ENCODE assay signal across 1 cellular context in the genomic region with DNA sequence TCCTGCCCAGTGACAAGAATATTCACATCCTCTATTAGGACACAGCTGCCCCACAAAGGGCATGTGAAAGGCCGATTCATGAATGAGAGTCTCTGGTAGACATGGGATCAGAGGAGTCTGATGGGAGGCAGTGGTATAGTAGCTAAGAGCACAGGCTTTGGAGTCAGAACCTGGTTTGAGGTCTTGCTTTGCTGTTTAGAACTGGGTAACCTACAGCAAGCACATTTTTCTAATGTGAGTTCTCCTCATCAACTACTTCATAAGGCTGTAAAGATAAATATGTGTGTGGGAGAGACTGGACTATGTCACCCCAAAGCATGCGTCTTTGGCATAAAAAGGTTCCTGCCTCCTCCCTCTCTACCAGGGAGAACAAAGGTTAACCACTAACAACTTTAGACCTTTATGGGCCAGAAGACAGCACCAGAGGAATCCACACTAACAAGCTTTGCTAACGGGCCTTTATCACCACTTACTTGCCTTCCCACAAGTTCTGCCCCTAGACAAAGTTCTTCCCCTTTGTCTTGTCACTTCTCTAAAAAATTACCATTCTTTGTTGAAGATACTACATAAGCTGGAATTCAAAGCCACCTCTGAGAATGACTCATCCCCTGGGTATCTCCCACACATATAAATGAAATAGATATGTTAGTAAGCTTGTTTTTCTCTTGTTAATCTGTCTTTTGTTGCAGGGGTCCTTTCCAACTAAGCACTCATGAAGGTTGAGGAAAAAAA.
TF ChIP-seq lines count a peak whose summit lies in the region.

No MANE protein-coding gene starts in this region.

TF ChIP-seq in K562, 482 proteins besides CTCF, POLR2A, EP300 and RAD21 (continues in another document):
- peak; percentile 87 for TF ChIP-seq SOX6 (IDR thresholded peaks at IDR 0.05)
- no peak for TF ChIP-seq ATF1 (CRISPR knock-in tag; IDR thresholded peaks at IDR 0.05)
- TF ChIP-seq ATF1 (tag; IDR thresholded peaks at IDR 0.05), result peak; percentile 19; the same call in 1 of the 2 replicates
- TF ChIP-seq CTBP1 (IDR thresholded peaks at IDR 0.05; ENCODE audit: borderline replicate concordance), result peak; percentile 34; the same call in 1 of the 2 replicates
- 0 out of 4 replicates have a peak, but pooled peaks of 1 of the 2 experiments have one; percentile 21 for TF ChIP-seq KDM1A (IDR thresholded peaks at IDR 0.05)
- TF ChIP-seq SMARCA4 (IDR thresholded peaks at IDR 0.05), result peak; percentile 80
- TF ChIP-seq EGR1 (conservative IDR thresholded peaks at IDR 0.05), result no peak
- TF ChIP-seq, protein P1, sequence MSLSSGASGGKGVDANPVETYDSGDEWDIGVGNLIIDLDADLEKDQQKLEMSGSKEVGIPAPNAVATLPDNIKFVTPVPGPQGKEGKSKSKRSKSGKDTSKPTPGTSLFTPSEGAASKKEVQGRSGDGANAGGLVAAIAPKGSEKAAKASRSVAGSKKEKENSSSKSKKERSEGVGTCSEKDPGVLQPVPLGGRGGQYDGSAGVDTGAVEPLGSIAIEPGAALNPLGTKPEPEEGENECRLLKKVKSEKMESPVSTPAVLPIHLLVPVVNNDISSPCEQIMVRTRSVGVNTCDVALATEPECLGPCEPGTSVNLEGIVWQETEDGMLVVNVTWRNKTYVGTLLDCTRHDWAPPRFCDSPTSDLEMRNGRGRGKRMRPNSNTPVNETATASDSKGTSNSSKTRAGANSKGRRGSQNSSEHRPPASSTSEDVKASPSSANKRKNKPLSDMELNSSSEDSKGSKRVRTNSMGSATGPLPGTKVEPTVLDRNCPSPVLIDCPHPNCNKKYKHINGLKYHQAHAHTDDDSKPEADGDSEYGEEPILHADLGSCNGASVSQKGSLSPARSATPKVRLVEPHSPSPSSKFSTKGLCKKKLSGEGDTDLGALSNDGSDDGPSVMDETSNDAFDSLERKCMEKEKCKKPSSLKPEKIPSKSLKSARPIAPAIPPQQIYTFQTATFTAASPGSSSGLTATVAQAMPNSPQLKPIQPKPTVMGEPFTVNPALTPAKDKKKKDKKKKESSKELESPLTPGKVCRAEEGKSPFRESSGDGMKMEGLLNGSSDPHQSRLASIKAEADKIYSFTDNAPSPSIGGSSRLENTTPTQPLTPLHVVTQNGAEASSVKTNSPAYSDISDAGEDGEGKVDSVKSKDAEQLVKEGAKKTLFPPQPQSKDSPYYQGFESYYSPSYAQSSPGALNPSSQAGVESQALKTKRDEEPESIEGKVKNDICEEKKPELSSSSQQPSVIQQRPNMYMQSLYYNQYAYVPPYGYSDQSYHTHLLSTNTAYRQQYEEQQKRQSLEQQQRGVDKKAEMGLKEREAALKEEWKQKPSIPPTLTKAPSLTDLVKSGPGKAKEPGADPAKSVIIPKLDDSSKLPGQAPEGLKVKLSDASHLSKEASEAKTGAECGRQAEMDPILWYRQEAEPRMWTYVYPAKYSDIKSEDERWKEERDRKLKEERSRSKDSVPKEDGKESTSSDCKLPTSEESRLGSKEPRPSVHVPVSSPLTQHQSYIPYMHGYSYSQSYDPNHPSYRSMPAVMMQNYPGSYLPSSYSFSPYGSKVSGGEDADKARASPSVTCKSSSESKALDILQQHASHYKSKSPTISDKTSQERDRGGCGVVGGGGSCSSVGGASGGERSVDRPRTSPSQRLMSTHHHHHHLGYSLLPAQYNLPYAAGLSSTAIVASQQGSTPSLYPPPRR (CRISPR knock-in tag; IDR thresholded peaks at IDR 0.05; ENCODE audit: borderline replicate concordance), result no peak
- TF ChIP-seq ARID3A (IDR thresholded peaks at IDR 0.05; ENCODE audit: borderline replicate concordance, low read depth, low read length), result peak; percentile 66; the same call in 1 of the 2 replicates
- peak; percentile 26; the same call in 1 of the 2 replicates for TF ChIP-seq ATF7 (IDR thresholded peaks at IDR 0.05)
- TF ChIP-seq NCOR1 (IDR thresholded peaks at IDR 0.05), result 0 out of 2 replicates have a peak, but pooled peaks have one; percentile 6
- TF ChIP-seq CXXC5 (CRISPR knock-in tag; IDR thresholded peaks at IDR 0.05), result 0 out of 2 replicates have a peak, but pooled peaks have one; percentile 21
- TF ChIP-seq, protein P2, sequence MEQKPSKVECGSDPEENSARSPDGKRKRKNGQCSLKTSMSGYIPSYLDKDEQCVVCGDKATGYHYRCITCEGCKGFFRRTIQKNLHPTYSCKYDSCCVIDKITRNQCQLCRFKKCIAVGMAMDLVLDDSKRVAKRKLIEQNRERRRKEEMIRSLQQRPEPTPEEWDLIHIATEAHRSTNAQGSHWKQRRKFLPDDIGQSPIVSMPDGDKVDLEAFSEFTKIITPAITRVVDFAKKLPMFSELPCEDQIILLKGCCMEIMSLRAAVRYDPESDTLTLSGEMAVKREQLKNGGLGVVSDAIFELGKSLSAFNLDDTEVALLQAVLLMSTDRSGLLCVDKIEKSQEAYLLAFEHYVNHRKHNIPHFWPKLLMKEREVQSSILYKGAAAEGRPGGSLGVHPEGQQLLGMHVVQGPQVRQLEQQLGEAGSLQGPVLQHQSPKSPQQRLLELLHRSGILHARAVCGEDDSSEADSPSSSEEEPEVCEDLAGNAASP (IDR thresholded peaks at IDR 0.05), result no peak
- no peak for TF ChIP-seq GATAD2B (IDR thresholded peaks at IDR 0.05; ENCODE audit: borderline replicate concordance)
- TF ChIP-seq ZNF79 (CRISPR knock-in tag; IDR thresholded peaks at IDR 0.05; ENCODE audit: low read depth), result peak; percentile 100
- TF ChIP-seq TEAD2 (tag; IDR thresholded peaks at IDR 0.05), result no peak
- peak; percentile 57 for TF ChIP-seq MEIS2 (IDR thresholded peaks at IDR 0.05; ENCODE audit: partially characterized antibody)
- TF ChIP-seq CBFA2T3 (IDR thresholded peaks at IDR 0.05), result peak; percentile 40
- TF ChIP-seq TCF3 (CRISPR knock-in tag; IDR thresholded peaks at IDR 0.05), result peak; percentile 38
- peak; percentile 95 for TF ChIP-seq FOSL1 (tag; conservative IDR thresholded peaks at IDR 0.05)
- TF ChIP-seq, protein P3, sequence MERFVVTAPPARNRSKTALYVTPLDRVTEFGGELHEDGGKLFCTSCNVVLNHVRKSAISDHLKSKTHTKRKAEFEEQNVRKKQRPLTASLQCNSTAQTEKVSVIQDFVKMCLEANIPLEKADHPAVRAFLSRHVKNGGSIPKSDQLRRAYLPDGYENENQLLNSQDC (CRISPR knock-in tag; IDR thresholded peaks at IDR 0.05), result no peak
- TF ChIP-seq ZNF263 (CRISPR knock-in tag; IDR thresholded peaks at IDR 0.05; ENCODE audit: borderline replicate concordance), result no peak
- TF ChIP-seq, protein P4, sequence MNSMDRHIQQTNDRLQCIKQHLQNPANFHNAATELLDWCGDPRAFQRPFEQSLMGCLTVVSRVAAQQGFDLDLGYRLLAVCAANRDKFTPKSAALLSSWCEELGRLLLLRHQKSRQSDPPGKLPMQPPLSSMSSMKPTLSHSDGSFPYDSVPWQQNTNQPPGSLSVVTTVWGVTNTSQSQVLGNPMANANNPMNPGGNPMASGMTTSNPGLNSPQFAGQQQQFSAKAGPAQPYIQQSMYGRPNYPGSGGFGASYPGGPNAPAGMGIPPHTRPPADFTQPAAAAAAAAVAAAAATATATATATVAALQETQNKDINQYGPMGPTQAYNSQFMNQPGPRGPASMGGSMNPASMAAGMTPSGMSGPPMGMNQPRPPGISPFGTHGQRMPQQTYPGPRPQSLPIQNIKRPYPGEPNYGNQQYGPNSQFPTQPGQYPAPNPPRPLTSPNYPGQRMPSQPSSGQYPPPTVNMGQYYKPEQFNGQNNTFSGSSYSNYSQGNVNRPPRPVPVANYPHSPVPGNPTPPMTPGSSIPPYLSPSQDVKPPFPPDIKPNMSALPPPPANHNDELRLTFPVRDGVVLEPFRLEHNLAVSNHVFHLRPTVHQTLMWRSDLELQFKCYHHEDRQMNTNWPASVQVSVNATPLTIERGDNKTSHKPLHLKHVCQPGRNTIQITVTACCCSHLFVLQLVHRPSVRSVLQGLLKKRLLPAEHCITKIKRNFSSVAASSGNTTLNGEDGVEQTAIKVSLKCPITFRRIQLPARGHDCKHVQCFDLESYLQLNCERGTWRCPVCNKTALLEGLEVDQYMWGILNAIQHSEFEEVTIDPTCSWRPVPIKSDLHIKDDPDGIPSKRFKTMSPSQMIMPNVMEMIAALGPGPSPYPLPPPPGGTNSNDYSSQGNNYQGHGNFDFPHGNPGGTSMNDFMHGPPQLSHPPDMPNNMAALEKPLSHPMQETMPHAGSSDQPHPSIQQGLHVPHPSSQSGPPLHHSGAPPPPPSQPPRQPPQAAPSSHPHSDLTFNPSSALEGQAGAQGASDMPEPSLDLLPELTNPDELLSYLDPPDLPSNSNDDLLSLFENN (IDR thresholded peaks at IDR 0.05; ENCODE audit: low read depth in 2 of 2, low read length in 2 of 2), result no peak
- TF ChIP-seq, protein P5, sequence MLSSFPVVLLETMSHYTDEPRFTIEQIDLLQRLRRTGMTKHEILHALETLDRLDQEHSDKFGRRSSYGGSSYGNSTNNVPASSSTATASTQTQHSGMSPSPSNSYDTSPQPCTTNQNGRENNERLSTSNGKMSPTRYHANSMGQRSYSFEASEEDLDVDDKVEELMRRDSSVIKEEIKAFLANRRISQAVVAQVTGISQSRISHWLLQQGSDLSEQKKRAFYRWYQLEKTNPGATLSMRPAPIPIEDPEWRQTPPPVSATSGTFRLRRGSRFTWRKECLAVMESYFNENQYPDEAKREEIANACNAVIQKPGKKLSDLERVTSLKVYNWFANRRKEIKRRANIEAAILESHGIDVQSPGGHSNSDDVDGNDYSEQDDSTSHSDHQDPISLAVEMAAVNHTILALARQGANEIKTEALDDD (IDR thresholded peaks at IDR 0.05), result peak; percentile 98
- peak; percentile 36 for TF ChIP-seq FOS (IDR thresholded peaks at IDR 0.05; ENCODE audit: extremely low read depth, insufficient read length)
- no peak for TF ChIP-seq ZNF551 (CRISPR knock-in tag; IDR thresholded peaks at IDR 0.05)
- peak; percentile 77; the same call in 1 of the 2 replicates for TF ChIP-seq MECOM (CRISPR knock-in tag; IDR thresholded peaks at IDR 0.05)
- no peak for TF ChIP-seq NEUROD1 (IDR thresholded peaks at IDR 0.05; ENCODE audit: borderline replicate concordance, low read depth, low read length, partially characterized antibody)
- peak; percentile 41 for TF ChIP-seq KLF16 (IDR thresholded peaks at IDR 0.05)
- TF ChIP-seq JUND (IDR thresholded peaks at IDR 0.05; ENCODE audit: borderline replicate concordance, low read depth, low read length), result peak; percentile 96
- peak; percentile 96 for TF ChIP-seq JUND (tag; IDR thresholded peaks at IDR 0.05; ENCODE audit: borderline replicate concordance, low read depth, low read length)
- no peak for TF ChIP-seq ZNF212 (CRISPR knock-in tag; IDR thresholded peaks at IDR 0.05)
- no peak for TF ChIP-seq ZNF717 (CRISPR knock-in tag; IDR thresholded peaks at IDR 0.05)
- TF ChIP-seq SPI1 (IDR thresholded peaks at IDR 0.05; ENCODE audit: borderline replicate concordance, low read depth, low read length), result peak; percentile 25; the same call in 1 of the 2 replicates
- no peak for TF ChIP-seq FOXJ3 (CRISPR knock-in tag; IDR thresholded peaks at IDR 0.05)
- TF ChIP-seq ZNF175 (CRISPR knock-in tag; IDR thresholded peaks at IDR 0.05; ENCODE audit: low read depth), result peak; percentile 98
- no peak for TF ChIP-seq CCNT2 (IDR thresholded peaks at IDR 0.05; ENCODE audit: borderline replicate concordance, extremely low read depth, insufficient read length, low read depth, low read length)
- peak in 1 of 2 experiments; percentile 11; a peak in 1 of 4 replicates for TF ChIP-seq RCOR1 (IDR thresholded peaks at IDR 0.05; ENCODE audit: borderline replicate concordance in 1 of 2, low read depth in 2 of 2, low read length in 2 of 2)
- TF ChIP-seq, protein P6, sequence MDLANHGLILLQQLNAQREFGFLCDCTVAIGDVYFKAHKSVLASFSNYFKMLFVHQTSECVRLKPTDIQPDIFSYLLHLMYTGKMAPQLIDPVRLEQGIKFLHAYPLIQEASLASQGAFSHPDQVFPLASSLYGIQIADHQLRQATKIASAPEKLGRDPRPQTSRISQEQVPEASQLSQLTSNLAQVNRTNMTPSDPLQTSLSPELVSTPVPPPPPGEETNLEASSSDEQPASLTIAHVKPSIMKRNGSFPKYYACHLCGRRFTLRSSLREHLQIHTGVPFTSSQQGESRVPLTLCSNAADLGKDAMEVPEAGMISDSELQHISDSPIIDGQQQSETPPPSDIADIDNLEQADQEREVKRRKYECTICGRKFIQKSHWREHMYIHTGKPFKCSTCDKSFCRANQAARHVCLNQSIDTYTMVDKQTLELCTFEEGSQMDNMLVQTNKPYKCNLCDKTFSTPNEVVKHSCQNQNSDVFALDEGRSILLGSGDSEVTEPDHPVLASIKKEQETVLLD (IDR thresholded peaks at IDR 0.05), result peak; percentile 19; the same call in 1 of the 2 replicates
- TF ChIP-seq DPF2 (IDR thresholded peaks at IDR 0.05), result peak; percentile 81
- TF ChIP-seq ATF3 (IDR thresholded peaks at IDR 0.05), result peak; percentile 95
- no peak for TF ChIP-seq ATF3 (CRISPR knock-in tag; conservative IDR thresholded peaks at IDR 0.05)
- TF ChIP-seq SMARCC2 (IDR thresholded peaks at IDR 0.05; ENCODE audit: low read depth), result peak; percentile 66
- TF ChIP-seq RBM22 (IDR thresholded peaks at IDR 0.05; ENCODE audit: low read depth, low read length, poor library complexity, severe bottlenecking), result no peak
- peak; percentile 74 for TF ChIP-seq ARID1B (IDR thresholded peaks at IDR 0.05)
- peak; percentile 66 for TF ChIP-seq TEAD4 (IDR thresholded peaks at IDR 0.05; ENCODE audit: low read length)
- no peak for TF ChIP-seq TEAD4 (CRISPR knock-in tag; IDR thresholded peaks at IDR 0.05; ENCODE audit: borderline replicate concordance)
- peak; percentile 83 for TF ChIP-seq SMARCE1 (IDR thresholded peaks at IDR 0.05)
